In the genomic region with DNA sequence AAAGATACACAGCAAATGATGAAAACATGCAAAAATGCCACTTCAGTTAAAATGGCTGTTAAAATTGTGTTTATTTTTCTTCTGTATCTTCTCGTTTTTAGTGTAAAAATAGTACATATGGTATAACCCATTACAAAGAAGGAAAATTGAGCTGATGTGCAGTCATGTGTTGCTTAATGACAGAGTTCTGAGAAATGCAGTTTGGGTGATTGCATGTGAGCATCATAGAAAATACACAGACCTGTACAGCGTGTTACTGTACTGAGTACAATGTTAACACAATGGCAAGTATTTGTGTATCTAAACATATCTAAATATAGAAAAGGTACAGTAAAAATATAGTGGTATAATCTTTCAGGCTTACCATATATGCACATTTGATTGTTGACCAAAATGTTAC, we compare ENCODE assay signal across 21 cellular contexts. TPM values are rescaled to one million over a fixed set of nuclear protein-coding genes. Genes with fewer than 3 reads are reported as not detected.
DNase-seq lines count a peak whose midpoint lies in the region; ATAC-seq, FAIRE-seq and TF ChIP-seq lines count a peak whose summit lies in the region.
"Had no signal": no experiment of that assay in that cellular context is flagged by ENCODE, and none has a peak within 500 bp of the region (broad histone marks: within the 10 kb centered on the region; RNA-seq: fewer than 3 reads in every experiment).

No MANE protein-coding gene starts in this region.

- H3K4me2 ChIP-seq in mesenchymal stem cell (ENCODE audit: low read length, poor library complexity, severe bottlenecking): no peak overlapping the region

- H3K27ac Mint-ChIP-seq in immature natural killer cell: peak overlapping the region in 4 of 6 donors; percentile 18 to 31 (median 28)
- H3K27ac Mint-ChIP-seq: activated CD4-positive, alpha-beta T cell treated with anti-CD3 and anti-CD28 coated beads for 36 hours; CD14-positive monocyte; T-helper 1 cell treated with Interleukin-12 subunit alpha and Interleukin-12 subunit beta and Interleukin-4 antibody, amounts not matched to agents 30 μg/mL and 1 μg/mL, for 36 hours had no signal

- peak; percentile 39 for ATAC-seq in GM19395 (IDR thresholded peaks at IDR 0.05; ENCODE audit: unreplicated experiment)
- peak; percentile 44 for ATAC-seq in HG03469 (IDR thresholded peaks at IDR 0.05; ENCODE audit: unreplicated experiment)
- ATAC-seq: activated CD4-positive, alpha-beta T cell treated with anti-CD3 and anti-CD28 coated beads for 36 hours; body of pancreas; heart right ventricle had no signal

- WGBS in mesenchymal stem cell: no CpG with 5 or more reads among the region's 2 CpGs

- H3K27ac ChIP-seq in dorsolateral prefrontal cortex (no peak overlapping the region), mesenchymal stem cell (ENCODE audit: low read length, poor library complexity, severe bottlenecking) (no peak overlapping the region)
- H3K27ac ChIP-seq: body of pancreas, heart right ventricle, transverse colon had no signal

- no peak overlapping the region for H2AK5ac ChIP-seq in mesenchymal stem cell (ENCODE audit: low read length, severe bottlenecking)

- H3K27me3 Mint-ChIP-seq in immature natural killer cell (ENCODE audit: low read depth in 3 of 3): no peaks in the 10 kb centered on the region
- H3K27me3 Mint-ChIP-seq: activated CD4-positive, alpha-beta T cell treated with anti-CD3 and anti-CD28 coated beads for 36 hours had no signal

- no peak overlapping the region for H3K23ac ChIP-seq in mesenchymal stem cell (ENCODE audit: low read length in 2 of 2)

- no peaks in the 10 kb centered on the region for H3K9me3 Mint-ChIP-seq in immature natural killer cell
- H3K9me3 Mint-ChIP-seq: CD14-positive monocyte; T-helper 1 cell treated with Interleukin-12 subunit alpha and Interleukin-12 subunit beta and Interleukin-4 antibody, amounts not matched to agents 30 μg/mL and 1 μg/mL, for 36 hours had no signal

- no peak for TF ChIP-seq CTCF in dorsolateral prefrontal cortex (IDR thresholded peaks at IDR 0.05 in 54 of 56, conservative IDR thresholded peaks at IDR 0.05 in 2 of 56; ENCODE audit: low read depth in 1 of 56, partially characterized antibody in 56 of 56)

- no peak overlapping the region for H2BK15ac ChIP-seq in mesenchymal stem cell (ENCODE audit: low read depth, poor library complexity, severe bottlenecking)

- no peak overlapping the region for H3K18ac ChIP-seq in mesenchymal stem cell (ENCODE audit: low read depth in 1 of 2, low read length in 2 of 2)

- no peak overlapping the region for H2BK5ac ChIP-seq in mesenchymal stem cell (ENCODE audit: low read depth, low read length, poor library complexity, severe bottlenecking)

- no peak overlapping the region for H3K4ac ChIP-seq in mesenchymal stem cell (ENCODE audit: low read depth in 1 of 2, low read length in 2 of 2)

- peaks cover 3 to 22% of the 10 kb centered on the region in 2 experiments for H3K36me3 ChIP-seq in mesenchymal stem cell (ENCODE audit: control insufficient read depth in 1 of 2, insufficient read depth in 2 of 2, low read depth in 1 of 2, low read length in 2 of 2)

- peak; percentile 89 for FAIRE-seq in GM12891 (lab: Jason Lieb, UNC)

- H3K4me3 ChIP-seq in dorsolateral prefrontal cortex: no peak overlapping the region
- no peak overlapping the region for H3K4me3 ChIP-seq in mesenchymal stem cell (ENCODE audit: insufficient read depth in 1 of 2, low read depth in 1 of 2, low read length in 2 of 2)
- H3K4me3 ChIP-seq: body of pancreas, heart right ventricle, transverse colon had no signal

- no peak overlapping the region for H3K9ac ChIP-seq in mesenchymal stem cell (ENCODE audit: low read length)

- H3K27me3 ChIP-seq in dorsolateral prefrontal cortex: no peaks in the 10 kb centered on the region
- H3K27me3 ChIP-seq in mesenchymal stem cell (ENCODE audit: control insufficient read depth in 1 of 2, insufficient read depth in 1 of 2, low read length in 2 of 2): no peaks in the 10 kb centered on the region
- H3K27me3 ChIP-seq: body of pancreas, heart right ventricle, transverse colon had no signal

- peaks cover 59 to 85% of the 10 kb centered on the region in 2 donors for H3K4me1 Mint-ChIP-seq in immature natural killer cell

- no peak overlapping the region for H2BK12ac ChIP-seq in mesenchymal stem cell (ENCODE audit: low read length in 2 of 2)

- H3K14ac ChIP-seq in mesenchymal stem cell (ENCODE audit: low read length in 2 of 2): no peak overlapping the region

- TF ChIP-seq POLR2A in GM12891 (IDR thresholded peaks at IDR 0.05; ENCODE audit: low read depth, low read length): no peak

- H3K36me3 Mint-ChIP-seq in immature natural killer cell: peaks cover 0 to 10% (median 4%) of the 10 kb centered on the region in 3 donors

- no peak overlapping the region for H4K91ac ChIP-seq in mesenchymal stem cell (ENCODE audit: low read length)

- no peak overlapping the region for H3K4me3 Mint-ChIP-seq in immature natural killer cell
- H3K4me3 Mint-ChIP-seq: activated CD4-positive, alpha-beta T cell treated with anti-CD3 and anti-CD28 coated beads for 36 hours; CD14-positive monocyte; T-helper 1 cell treated with Interleukin-12 subunit alpha and Interleukin-12 subunit beta and Interleukin-4 antibody, amounts not matched to agents 30 μg/mL and 1 μg/mL, for 36 hours had no signal

- H3K9me3 ChIP-seq in mesenchymal stem cell (ENCODE audit: control insufficient read depth, low read length): no peaks in the 10 kb centered on the region
- H3K9me3 ChIP-seq: body of pancreas, heart right ventricle, transverse colon had no signal

- no peaks in the 10 kb centered on the region for H3K79me1 ChIP-seq in mesenchymal stem cell (replicated peaks; ENCODE audit: low read length, poor library complexity, severe bottlenecking)

- DNase-seq in GM12891 (ENCODE audit: insufficient read length, low spot score) (no peak), immature natural killer cell (no peak), dorsolateral prefrontal cortex (no peak), mesenchymal stem cell (no peak), glomerular visceral epithelial cell (ENCODE audit: extremely low spot score) (no peak), posterior vena cava (ENCODE audit: low spot score) (no peak)
- DNase-seq: activated CD4-positive, alpha-beta T cell treated with anti-CD3 and anti-CD28 coated beads for 36 hours; activated gamma-delta T cell treated with Interleukin-2 at 50 U/mL for 16 hours; activated T-cell treated with anti-CD3 and anti-CD28 coated beads, Interleukin-2, amount 50 U/mL, for 1 hour; body of pancreas; effector CD8-positive, alpha-beta T cell; H7; heart right ventricle; KBM-7; NCI-H1436 treated with DMSO at 0.1 percent for 48 hours; NK-92 treated with Interleukin-12 subunit alpha and Interleukin-12 subunit beta, amount 100 ng/mL, for 24 hours; transverse colon had no signal

- no peak overlapping the region for H2AFZ ChIP-seq in mesenchymal stem cell (ENCODE audit: low read depth, low read length)

- no peaks in the 10 kb centered on the region for H3K4me1 ChIP-seq in mesenchymal stem cell (ENCODE audit: control insufficient read depth, insufficient read depth, low read depth, low read length)

- no peak overlapping the region for H2BK120ac ChIP-seq in mesenchymal stem cell (ENCODE audit: low read depth, low read length)

- intact Hi-C loops in dorsolateral prefrontal cortex (cut with DNase I) (no loop called here), posterior vena cava (cut with DNase I) (no loop called here)

- no peak overlapping the region for H4K8ac ChIP-seq in mesenchymal stem cell (ENCODE audit: low read length)

TF ChIP-seq in GM12891, 5 proteins besides CTCF, POLR2A, EP300 and RAD21:
- TF ChIP-seq POU2F2 (IDR thresholded peaks at IDR 0.05; ENCODE audit: low read depth, low read length) (no peak), SPI1 (IDR thresholded peaks at IDR 0.05; ENCODE audit: low read depth, low read length) (no peak)
TF ChIP-seq in GM12891: peak in this region for 0.

RNA-seq across cellular contexts. Expression of a gene that starts 7.3 kb away (rescaled TPM):
- 53.0 TPM for polyA plus RNA-seq in GM12891 (2012; ENCODE audit: low read depth, missing spikeins)
- polyA plus RNA-seq in immature natural killer cell: 10 to 100 TPM in 2 of 3 donors, 1 to 10 TPM in 1; 2.8 to 21.7 (median 11.7) TPM
- 100 to 1,000 TPM; 109 to 192 (median 149) TPM for total RNA-seq in dorsolateral prefrontal cortex
- 36.8 TPM for polyA plus RNA-seq in mesenchymal stem cell (2013, experiment 1 of 2)
- 34.2 TPM for polyA plus RNA-seq in mesenchymal stem cell (2013, experiment 2 of 2)
- total RNA-seq in posterior vena cava: 10 to 100 TPM; 57.7 to 63.6 TPM

RNA-seq across cellular contexts. Expression of a gene that starts 60.0 kb away (rescaled TPM):
- polyA plus RNA-seq in GM12891 (2012; ENCODE audit: low read depth, missing spikeins): 90.1 TPM
- polyA plus RNA-seq in immature natural killer cell: 10 to 100 TPM; 35.2 to 47.7 (median 47.1) TPM
- total RNA-seq in dorsolateral prefrontal cortex (10 to 100 TPM in 119 of 120 experiments, 1 to 10 TPM in 1; 9.4 to 33.2 (median 21.5) TPM), posterior vena cava (10 to 100 TPM; 18.7 to 21.0 TPM)
- polyA plus RNA-seq in mesenchymal stem cell (2013, experiment 1 of 2): 32.0 TPM
- 34.5 TPM for polyA plus RNA-seq in mesenchymal stem cell (2013, experiment 2 of 2)
